8 cellular contexts compared by ENCODE assay signal in genomic region chr14:77616454-77617229, GRCh38.
DNase-seq lines count a peak whose midpoint lies in the region; ATAC-seq and FAIRE-seq lines count a peak whose summit lies in the region.

Gene SPTLC2, minus strand, starts transcription at chr14:77616637. Its CDS starts 58 bp downstream, at chr14:77616579.

- DNase-seq in AML-193 (lab: John Stamatoyannopoulos, UW) (peak; percentile 98), NCI-H446 treated with DMSO at 0.1 percent for 48 hours (lab: John Stamatoyannopoulos, UW) (peak; percentile 99), cerebellar nuclear complex (lab: John Stamatoyannopoulos, UW) (peak; percentile 98)
- peak; percentile 92 for DNase-seq in stimulated activated CD4-positive, alpha-beta T cell treated with anti-CD3 and anti-CD28 coated beads, Interleukin-12 subunit alpha, Interleukin-12 subunit beta, amount 100 ng/mL, for 4 hours

- peak; percentile 79 for FAIRE-seq in islet of Langerhans (lab: Jason Lieb, UNC)

- ATAC-seq in GM19043 (IDR thresholded peaks at IDR 0.05; ENCODE audit: low read depth, unreplicated experiment) = peak; percentile 93
- ATAC-seq in HG03378 (IDR thresholded peaks at IDR 0.05; ENCODE audit: unreplicated experiment) = peak; percentile 95
- peak; percentile 97 to 98 for ATAC-seq in activated CD4-positive, CD25-positive, alpha-beta regulatory T cell treated with anti-CD3 and anti-CD28 coated beads, Interleukin-2, amount 50 U/mL, for 24 hours

Comparison
In these comparisons a context has a peak if more than half of its experiments do, and no peak if none do; other contexts are left out.
1. Peak in every context shown above with its lines: DNase-seq and ATAC-seq.